In genomic region chr1:202464153-202464742, GRCh38 we compare ENCODE assay signal across 8 cellular contexts.
DNase-seq lines count a peak whose midpoint lies in the region; ATAC-seq and TF ChIP-seq lines count a peak whose summit lies in the region.
"Not testable (repeated sequence)": the region's sequence is repeated elsewhere in the genome, so short reads cannot be mapped to it uniquely, and the experiment has no call there.

No MANE protein-coding gene starts in this region.

- DNase-seq in DMS53 treated with DMSO at 0.1 percent for 48 hours (lab: John Stamatoyannopoulos, UW; ENCODE audit: unreplicated experiment) (peak; percentile 22), HT-29 (ENCODE audit: low spot score) (peak; percentile 64), NCI-H2227 (lab: John Stamatoyannopoulos, UW; ENCODE audit: unreplicated experiment) (peak; percentile 48), SKM-1 treated with dmso at 0.1 percent for 144 hours (lab: John Stamatoyannopoulos, UW; ENCODE audit: unreplicated experiment) (peak; percentile 18)
- not testable (repeated sequence) for DNase-seq in coronary artery (ENCODE audit: low spot score); left ventricle myocardium superior; neural crest cell (ENCODE audit: low read depth, low spot score); type B pancreatic cell (ENCODE audit: extremely low spot score, unreplicated experiment)

- not testable (repeated sequence) for H3K4me3 Mint-ChIP-seq in neural crest cell
- H3K4me3 Mint-ChIP-seq in type B pancreatic cell = peak overlapping the region; percentile 7

- H3K36me3 Mint-ChIP-seq in neural crest cell (ENCODE audit: low read depth); type B pancreatic cell: not testable (repeated sequence)

- ATAC-seq in left ventricle myocardium superior = peak; percentile 15

- TF ChIP-seq CTCF in coronary artery (IDR thresholded peaks at IDR 0.05) (peak; percentile 41), neural crest cell (conservative IDR thresholded peaks at IDR 0.05) (peak; percentile 79), type B pancreatic cell (conservative IDR thresholded peaks at IDR 0.05) (peak; percentile 82)

- H3K4me1 Mint-ChIP-seq in neural crest cell (peaks cover 12% of the 10 kb centered on the region), type B pancreatic cell (ENCODE audit: unreplicated experiment) (peaks cover 21% of the 10 kb centered on the region)

- not testable (repeated sequence) for H3K27ac ChIP-seq in coronary artery

- H3K9me3 Mint-ChIP-seq in neural crest cell, type B pancreatic cell: not testable (repeated sequence)

- not testable (repeated sequence) for H3K4me3 ChIP-seq in coronary artery

- intact Hi-C loops in left ventricle myocardium superior (cut with micrococcal nuclease) = not testable (repeated sequence)

- H3K27me3 Mint-ChIP-seq in neural crest cell (ENCODE audit: low read depth); type B pancreatic cell: not testable (repeated sequence)

- H3K27ac Mint-ChIP-seq in neural crest cell (ENCODE audit: unreplicated experiment) = not testable (repeated sequence)
- H3K27ac Mint-ChIP-seq in type B pancreatic cell = peak overlapping the region; percentile 80
